ENCODE assay signal across 21 cellular contexts in genomic region chr15:94655249-94655648, GRCh38.
"Had no signal": no experiment of that assay in that cellular context is flagged by ENCODE, and none has a peak within 500 bp of the region (broad histone marks: within the 10 kb centered on the region; RNA-seq: fewer than 3 reads in every experiment).

No MANE protein-coding gene starts in this region.

- H3K9me3 Mint-ChIP-seq: dendritic cell treated with granulocyte-macrophage colony-stimulating factor and Interleukin-4, amounts not matched to agents 40 ng/mL and 50 ng/mL, for 4 days; effector memory CD8-positive, alpha-beta T cell; memory B cell had no signal

- H3K4me1 ChIP-seq: colonic mucosa, esophagus squamous epithelium, gastrocnemius medialis, heart right ventricle, left lung, lower lobe of right lung had no signal

- H3K27ac ChIP-seq: colonic mucosa, esophagus squamous epithelium, gastrocnemius medialis, heart right ventricle, left lung, lower lobe of right lung had no signal

- H3K4me3 Mint-ChIP-seq: dendritic cell treated with granulocyte-macrophage colony-stimulating factor and Interleukin-4, amounts not matched to agents 40 ng/mL and 50 ng/mL, for 4 days; effector memory CD8-positive, alpha-beta T cell; memory B cell; naive thymus-derived CD4-positive, alpha-beta T cell had no signal

- ATAC-seq: effector memory CD8-positive, alpha-beta T cell; gastrocnemius medialis; heart right ventricle; left cardiac atrium; left lung; left ventricle myocardium superior; lower lobe of right lung; naive thymus-derived CD4-positive, alpha-beta T cell had no signal

- H3K36me3 ChIP-seq: colonic mucosa, esophagus squamous epithelium, gastrocnemius medialis, heart right ventricle, left lung, lower lobe of right lung had no signal

- H3K27me3 ChIP-seq: colonic mucosa, esophagus squamous epithelium, gastrocnemius medialis, heart right ventricle, left lung had no signal

- H3K4me3 ChIP-seq: colonic mucosa, esophagus squamous epithelium, gastrocnemius medialis, heart right ventricle, left lung, lower lobe of right lung had no signal

- H3K36me3 Mint-ChIP-seq: memory B cell had no signal

- H3K4me1 Mint-ChIP-seq: memory B cell; naive thymus-derived CD4-positive, alpha-beta T cell had no signal

- H3K9me3 ChIP-seq: colonic mucosa, esophagus squamous epithelium, gastrocnemius medialis, heart right ventricle, left lung, lower lobe of right lung had no signal

- H3K27ac Mint-ChIP-seq: dendritic cell treated with granulocyte-macrophage colony-stimulating factor and Interleukin-4, amounts not matched to agents 40 ng/mL and 50 ng/mL, for 4 days; effector memory CD8-positive, alpha-beta T cell; memory B cell; naive thymus-derived CD4-positive, alpha-beta T cell had no signal

- DNase-seq: colonic mucosa; cortex of kidney; effector CD8-positive, alpha-beta T cell; effector memory CD8-positive, alpha-beta T cell; esophagus squamous epithelium; foreskin fibroblast; foreskin melanocyte; gastrocnemius medialis; glutamatergic neuron; head of caudate nucleus; heart right ventricle; hippocampal formation; left cardiac atrium; left lung; left ventricle myocardium superior; lower lobe of right lung; mesendoderm; midbrain; naive thymus-derived CD4-positive, alpha-beta T cell had no signal
